ENCODE assay signal across 8 cellular contexts in the genomic region with DNA sequence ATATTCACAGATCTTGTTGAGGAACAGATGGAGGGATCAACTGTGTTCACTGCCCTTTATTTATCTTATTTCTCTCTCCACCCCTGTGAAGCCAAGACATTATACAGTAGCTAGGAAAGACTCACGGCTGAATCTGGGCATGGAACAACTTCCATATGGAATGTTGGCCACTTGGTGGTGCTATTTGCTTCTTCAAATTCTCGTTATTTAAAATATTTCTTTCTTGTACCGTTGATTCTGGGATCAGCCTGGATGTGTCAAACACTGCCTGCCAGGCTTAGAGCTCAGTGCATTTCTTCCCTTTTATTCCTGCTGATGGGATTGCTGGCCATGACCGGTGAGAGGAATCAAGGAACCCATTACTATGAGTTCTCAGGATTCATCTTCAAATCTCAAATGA. TPM values are rescaled to one million over a fixed set of nuclear protein-coding genes. Genes with fewer than 3 reads are reported as not detected.
DNase-seq lines count a peak whose midpoint lies in the region; ATAC-seq, FAIRE-seq and TF ChIP-seq lines count a peak whose summit lies in the region.

No MANE protein-coding gene starts in this region.

- no peak overlapping the region for H3K4me3 ChIP-seq in K562
- no peak overlapping the region for H3K4me3 ChIP-seq in smooth muscle cell

- no peaks in the 10 kb centered on the region for H3K9me3 ChIP-seq in K562 (replicated peaks; ENCODE audit: control insufficient read depth, insufficient read depth, low read depth, low read length)
- H3K9me3 ChIP-seq in smooth muscle cell (replicated peaks; ENCODE audit: low read depth), result no peaks in the 10 kb centered on the region

- CTCF ChIA-PET in K562 (lab: Yijun Ruan, JAX; ENCODE audit: low intra/inter-chr PET ratio), result interaction anchor here (0.7 to 3.8 kb wide), 3 partner anchors 153 to 193 kb away, joined by 4 to 27 read pairs (median 4); no protein-coding TSS in a partner anchor

- no peaks in the 10 kb centered on the region for H3K36me3 Mint-ChIP-seq in CD14-positive monocyte
- no peaks in the 10 kb centered on the region for H3K36me3 Mint-ChIP-seq in activated T-helper 1 cell treated with anti-CD3 and anti-CD28 coated beads, Interleukin-12 subunit alpha, Interleukin-12 subunit beta, Interleukin-2, Interleukin-4 antibody, amounts not matched to agents 30 ng/mL and 10 ng/mL and 1 ng/mL, durations not matched to agents 14 hours and 24 hours and 36 hours (ENCODE audit: low read depth)

- no peaks in the 10 kb centered on the region for H4K20me1 ChIP-seq in K562 (replicated peaks; ENCODE audit: control insufficient read depth, insufficient read depth, low read length)
- H4K20me1 ChIP-seq in smooth muscle cell (ENCODE audit: low read depth), result no peaks in the 10 kb centered on the region

- no peaks in the 10 kb centered on the region for H3K4me1 ChIP-seq in K562 (replicated peaks in 1 of 2; ENCODE audit: control insufficient read depth in 2 of 2, insufficient read depth in 2 of 2, low read length in 2 of 2)
- no peaks in the 10 kb centered on the region for H3K4me1 ChIP-seq in smooth muscle cell (ENCODE audit: low read depth)

- no peaks in the 10 kb centered on the region for H3K9me1 ChIP-seq in K562 (ENCODE audit: control insufficient read depth, insufficient read depth, low read length)

- H3K79me2 ChIP-seq in K562 (ENCODE audit: control insufficient read depth, insufficient read depth, low read length) (no peaks in the 10 kb centered on the region), smooth muscle cell (ENCODE audit: low read depth) (no peaks in the 10 kb centered on the region)

- peaks cover 0 to 7% (median 1%) of the 10 kb centered on the region in 3 donors for H3K27me3 Mint-ChIP-seq in CD14-positive monocyte (ENCODE audit: low read depth in 3 of 3)
- H3K27me3 Mint-ChIP-seq in activated T-helper 1 cell treated with anti-CD3 and anti-CD28 coated beads, Interleukin-12 subunit alpha, Interleukin-12 subunit beta, Interleukin-2, Interleukin-4 antibody, amounts not matched to agents 30 ng/mL and 10 ng/mL and 1 ng/mL, durations not matched to agents 14 hours and 24 hours and 36 hours (ENCODE audit: insufficient read depth), result peaks cover 2% of the 10 kb centered on the region

- H3K27ac Mint-ChIP-seq in CD14-positive monocyte, result no peak overlapping the region
- no peak overlapping the region for H3K27ac Mint-ChIP-seq in activated T-helper 1 cell treated with anti-CD3 and anti-CD28 coated beads, Interleukin-12 subunit alpha, Interleukin-12 subunit beta, Interleukin-2, Interleukin-4 antibody, amounts not matched to agents 30 ng/mL and 10 ng/mL and 1 ng/mL, durations not matched to agents 14 hours and 24 hours and 36 hours

- TF ChIP-seq RAD21 in K562 (CRISPR knock-in tag; conservative IDR thresholded peaks at IDR 0.05 in 1 of 2, IDR thresholded peaks at IDR 0.05 in 1 of 2), result peak; percentile 80 to 81

- DNase-seq in CD14-positive monocyte (ENCODE audit: low spot score) (no peak), GM20000 (ENCODE audit: low spot score) (no peak), NCI-H510A (lab: John Stamatoyannopoulos, UW) (peak; percentile 4), K562 (ENCODE audit: extremely low read depth in 1 of 4, low spot score in 3 of 4) (peak; percentile 28 to 59 (median 42)), hippocampal formation (lab: John Stamatoyannopoulos, UW) (peak; percentile 17 to 78), smooth muscle cell (lab: John Stamatoyannopoulos, UW; ENCODE audit: unreplicated experiment) (no peak)
- DNase-seq in activated T-helper 1 cell treated with anti-CD3 and anti-CD28 coated beads, Interleukin-12 subunit alpha, Interleukin-12 subunit beta, Interleukin-2, Interleukin-4 antibody, amounts not matched to agents 30 ng/mL and 10 ng/mL and 1 ng/mL, durations not matched to agents 14 hours and 24 hours and 36 hours (ENCODE audit: low spot score), result no peak

- intact Hi-C loops in CD14-positive monocyte (cut with micrococcal nuclease) (no loop called here), K562 (cut with micrococcal nuclease) (loop anchor here (1.0 to 10.0 kb wide), 6 partner anchors 113 to 1233 kb away; no protein-coding TSS in a partner anchor)
- intact Hi-C loops in activated T-helper 1 cell treated with anti-CD3 and anti-CD28 coated beads, Interleukin-12 subunit alpha, Interleukin-12 subunit beta, Interleukin-2, Interleukin-4 antibody, amounts not matched to agents 30 ng/mL and 10 ng/mL and 1 ng/mL, durations not matched to agents 14 hours and 24 hours and 36 hours (cut with micrococcal nuclease), result loop anchor here (2.0 kb wide), 2 partner anchors 417 to 541 kb away; no protein-coding TSS in a partner anchor

- H2AFZ ChIP-seq in K562 (ENCODE audit: low read depth, low read length) (no peak overlapping the region), smooth muscle cell (ENCODE audit: low read depth) (no peak overlapping the region)

- no peaks in the 10 kb centered on the region for H3K4me1 Mint-ChIP-seq in CD14-positive monocyte
- H3K4me1 Mint-ChIP-seq in activated T-helper 1 cell treated with anti-CD3 and anti-CD28 coated beads, Interleukin-12 subunit alpha, Interleukin-12 subunit beta, Interleukin-2, Interleukin-4 antibody, amounts not matched to agents 30 ng/mL and 10 ng/mL and 1 ng/mL, durations not matched to agents 14 hours and 24 hours and 36 hours (ENCODE audit: low read depth), result no peaks in the 10 kb centered on the region

- TF ChIP-seq CTCF in CD14-positive monocyte (IDR thresholded peaks at IDR 0.05) (peak; percentile 46), GM20000 (IDR thresholded peaks at IDR 0.05; ENCODE audit: extremely low read depth, missing control alignments) (peak; percentile 10), K562 (IDR thresholded peaks at IDR 0.05 in 2 of 3, conservative IDR thresholded peaks at IDR 0.05 in 1 of 3; ENCODE audit: insufficient read depth in 2 of 3, low read depth in 1 of 3, low read length in 3 of 3) (peak; percentile 64 to 81 (median 75)), smooth muscle cell (IDR thresholded peaks at IDR 0.05; ENCODE audit: borderline replicate concordance, insufficient read depth, poor library complexity, severe bottlenecking) (peak; percentile 63)

- H3K36me3 ChIP-seq in K562 (ENCODE audit: control insufficient read depth, insufficient read depth, low read length) (no peaks in the 10 kb centered on the region), smooth muscle cell (ENCODE audit: low read depth) (no peaks in the 10 kb centered on the region)

- no peak overlapping the region for H3K4me3 Mint-ChIP-seq in CD14-positive monocyte
- no peak overlapping the region for H3K4me3 Mint-ChIP-seq in activated T-helper 1 cell treated with anti-CD3 and anti-CD28 coated beads, Interleukin-12 subunit alpha, Interleukin-12 subunit beta, Interleukin-2, Interleukin-4 antibody, amounts not matched to agents 30 ng/mL and 10 ng/mL and 1 ng/mL, durations not matched to agents 14 hours and 24 hours and 36 hours

- peak; percentile 88 for FAIRE-seq in K562 (lab: Jason Lieb, UNC)

- WGBS in K562 (ENCODE audit: insufficient coverage, low coverage, missing lambda C conversion rate), result 0% methylated on average over 4 of the region's 4 CpGs
- WGBS in smooth muscle cell (ENCODE audit: low lambda C conversion rate), result 4% methylated on average over 4 of the region's 4 CpGs

- in situ Hi-C loops in K562 (cut with MboI), result loop anchor here (10.0 kb wide), 1 partner anchor 193 kb away; no protein-coding TSS in a partner anchor

- POLR2A ChIA-PET in K562 (lab: Yijun Ruan, JAX), result interaction anchor here (0.6 to 1.5 kb wide), 9 partner anchors 8 to 262 kb away, joined by 3 to 4 read pairs (median 3); no protein-coding TSS in a partner anchor

- H3K27ac ChIP-seq in K562 (ENCODE audit: extremely low read depth, low read depth, low read length) (no peak overlapping the region), smooth muscle cell (ENCODE audit: low read depth) (no peak overlapping the region)

- peak; percentile 81 for ATAC-seq in K562
- no peak for ATAC-seq in HG02852 (IDR thresholded peaks at IDR 0.05; ENCODE audit: unreplicated experiment)

- no peak overlapping the region for H3K9ac ChIP-seq in K562 (ENCODE audit: insufficient read depth in 1 of 2, low read depth in 2 of 2, low read length in 2 of 2)
- H3K9ac ChIP-seq in smooth muscle cell (ENCODE audit: low read depth), result no peak overlapping the region

- no peak for TF ChIP-seq POLR2A in K562 (conservative IDR thresholded peaks at IDR 0.05)

- TF ChIP-seq EP300 in K562 (IDR thresholded peaks at IDR 0.05; ENCODE audit: low read length), result no peak

- H3K27me3 ChIP-seq in K562 (ENCODE audit: control insufficient read depth in 2 of 2, insufficient read depth in 2 of 2, low read length in 2 of 2) (no peaks in the 10 kb centered on the region), smooth muscle cell (ENCODE audit: low read depth) (peaks cover 18% of the 10 kb centered on the region)

- H3F3A ChIP-seq in smooth muscle cell (ENCODE audit: low read depth), result no peaks in the 10 kb centered on the region

- H3K9me3 Mint-ChIP-seq in CD14-positive monocyte, result no peaks in the 10 kb centered on the region
- peaks cover 3% of the 10 kb centered on the region for H3K9me3 Mint-ChIP-seq in activated T-helper 1 cell treated with anti-CD3 and anti-CD28 coated beads, Interleukin-12 subunit alpha, Interleukin-12 subunit beta, Interleukin-2, Interleukin-4 antibody, amounts not matched to agents 30 ng/mL and 10 ng/mL and 1 ng/mL, durations not matched to agents 14 hours and 24 hours and 36 hours

- no peak overlapping the region for H3K4me2 ChIP-seq in K562 (ENCODE audit: insufficient read depth, low read length)
- H3K4me2 ChIP-seq in smooth muscle cell, result no peak overlapping the region

- no TSS peak for BruUV-seq in K562 (replicated peaks; lab: Mats Ljungman, UMichigan)

RNA-seq across cellular contexts. Expression of a gene that starts 17.5 kb away (rescaled TPM):
- polyA plus RNA-seq in CD14-positive monocyte (not detected), K562 (2011; rRNA removed) (0.04 and 0.07 TPM in 2 replicates), K562 (2014; fragmentation: Illumina TruSeq; extraction: Trizol) (0.06 and 0.07 TPM in 2 replicates), K562 (2014; fragmentation: Nextera tagmentation; extraction: Ambion mirVana) (not detected), K562 (2014; rRNA removed) (0.11 TPM in 1 of 2 replicates, not detected in the other), smooth muscle cell (0.11 TPM in 1 of 2 replicates, not detected in the other)
- total RNA-seq in K562 (2011; cell fraction: chromatin; rRNA removed; ENCODE audit: low replicate concordance), result not detected in 2 replicates
- not detected in 2 replicates for total RNA-seq in K562 (2011; cell fraction: nucleolus; rRNA removed)
- total RNA-seq in K562 (2011; cell fraction: nucleoplasm; rRNA removed), result not detected in 2 replicates
- total RNA-seq in K562 (2014; rRNA removed) (0.05 TPM in 1 of 2 replicates, not detected in the other), K562 (2014; rRNA removed; fragmentation: Illumina TruSeq; extraction: Trizol) (0.10 TPM in 1 of 2 replicates, not detected in the other), K562 (2015; rRNA removed; fragmentation: Illumina TruSeq; extraction: Trizol) (not detected in 2 replicates), K562 (2021) (0.13 TPM in 1 of 2 replicates, not detected in the other), smooth muscle cell (0.04 and 0.76 TPM in 2 replicates)
- polyA plus RNA-seq in K562 (2011; cell fraction: cytosol; rRNA removed), result 0.03 and 0.07 TPM in 2 replicates
- polyA plus RNA-seq in K562 (2011; cell fraction: nucleus; rRNA removed), result 0.07 and 0.13 TPM in 2 replicates
- 0.03 and 0.40 TPM in 2 replicates for polyA plus RNA-seq in K562 (2012)
- polyA minus RNA-seq in K562 (2011; rRNA and poly(A)+ RNA removed), result 0.09 TPM in 1 of 2 replicates, not detected in the other
- not detected in 2 replicates for polyA minus RNA-seq in K562 (2011; cell fraction: cytosol; rRNA and poly(A)+ RNA removed)
- not detected in 2 replicates for polyA minus RNA-seq in K562 (2011; cell fraction: nucleus; rRNA and poly(A)+ RNA removed)
- total RNA-seq in activated T-helper 1 cell treated with anti-CD3 and anti-CD28 coated beads, Interleukin-12 subunit alpha, Interleukin-12 subunit beta, Interleukin-2, Interleukin-4 antibody, amounts not matched to agents 30 ng/mL and 10 ng/mL and 1 ng/mL, durations not matched to agents 14 hours and 24 hours and 36 hours, result not detected in 2 replicates

RNA-seq across cellular contexts. Expression of a gene that starts 55.7 kb away (rescaled TPM):
- polyA plus RNA-seq in CD14-positive monocyte (not detected), K562 (2011; rRNA removed) (0.13 and 0.30 TPM in 2 replicates), K562 (2014; fragmentation: Illumina TruSeq; extraction: Trizol) (0.21 and 0.37 TPM in 2 replicates), K562 (2014; fragmentation: Nextera tagmentation; extraction: Ambion mirVana) (under 1 TPM; 0.07 to 0.22 TPM), K562 (2014; rRNA removed) (0.03 and 0.28 TPM in 2 replicates), smooth muscle cell (0.05 TPM in 1 of 2 replicates, not detected in the other)
- 0.32 and 0.67 TPM in 2 replicates for total RNA-seq in K562 (2011; cell fraction: chromatin; rRNA removed; ENCODE audit: low replicate concordance)
- total RNA-seq in K562 (2011; cell fraction: nucleolus; rRNA removed), result 0.17 and 0.39 TPM in 2 replicates
- 0.29 and 0.31 TPM in 2 replicates for total RNA-seq in K562 (2011; cell fraction: nucleoplasm; rRNA removed)
- total RNA-seq in K562 (2014; rRNA removed) (0.20 and 0.27 TPM in 2 replicates), K562 (2014; rRNA removed; fragmentation: Illumina TruSeq; extraction: Trizol) (0.18 and 0.32 TPM in 2 replicates), K562 (2015; rRNA removed; fragmentation: Illumina TruSeq; extraction: Trizol) (0.33 and 0.49 TPM in 2 replicates), K562 (2021) (0.55 and 0.63 TPM in 2 replicates), smooth muscle cell (1.1 and 1.6 TPM in 2 replicates)
- 0.10 and 0.15 TPM in 2 replicates for polyA plus RNA-seq in K562 (2011; cell fraction: cytosol; rRNA removed)
- polyA plus RNA-seq in K562 (2011; cell fraction: nucleus; rRNA removed), result 0.55 and 0.61 TPM in 2 replicates
- polyA plus RNA-seq in K562 (2012), result 0.64 and 1.8 TPM in 2 replicates
- 0.14 and 0.39 TPM in 2 replicates for polyA minus RNA-seq in K562 (2011; rRNA and poly(A)+ RNA removed)
- not detected in 2 replicates for polyA minus RNA-seq in K562 (2011; cell fraction: cytosol; rRNA and poly(A)+ RNA removed)
- polyA minus RNA-seq in K562 (2011; cell fraction: nucleus; rRNA and poly(A)+ RNA removed), result 0.13 and 0.44 TPM in 2 replicates
- total RNA-seq in activated T-helper 1 cell treated with anti-CD3 and anti-CD28 coated beads, Interleukin-12 subunit alpha, Interleukin-12 subunit beta, Interleukin-2, Interleukin-4 antibody, amounts not matched to agents 30 ng/mL and 10 ng/mL and 1 ng/mL, durations not matched to agents 14 hours and 24 hours and 36 hours, result 0.23 and 0.47 TPM in 2 replicates

Comparison
In these comparisons a context has a peak if more than half of its experiments do, and no peak if none do; other contexts are left out.
1. DNase-seq: peak in NCI-H510A (single experiment), K562 (4 of 4) and hippocampal formation (2 of 2); none in CD14-positive monocyte (single experiment), GM20000 (single experiment), smooth muscle cell (single experiment) and activated T-helper 1 cell treated with anti-CD3 and anti-CD28 coated beads, Interleukin-12 subunit alpha, Interleukin-12 subunit beta, Interleukin-2, Interleukin-4 antibody, amounts not matched to agents 30 ng/mL and 10 ng/mL and 1 ng/mL, durations not matched to agents 14 hours and 24 hours and 36 hours (single experiment).
2. CTCF ChIP-seq: peak in every context shown above with its lines; median percentile 75 in K562; 63 in smooth muscle cell; 46 in CD14-positive monocyte; 10 in GM20000.
3. intact Hi-C loops: an anchor here in K562 (1.0 to 10.0 kb wide) and activated T-helper 1 cell treated with anti-CD3 and anti-CD28 coated beads, Interleukin-12 subunit alpha, Interleukin-12 subunit beta, Interleukin-2, Interleukin-4 antibody, amounts not matched to agents 30 ng/mL and 10 ng/mL and 1 ng/mL, durations not matched to agents 14 hours and 24 hours and 36 hours (2.0 kb wide); none called in CD14-positive monocyte.